Comparison of ENCODE assay signal across 8 cellular contexts in genomic region chr5:115170924-115171510, GRCh38. TPM values are rescaled to one million over a fixed set of nuclear protein-coding genes. Genes with fewer than 3 reads are reported as not detected.
DNase-seq lines count a peak whose midpoint lies in the region; ATAC-seq and TF ChIP-seq lines count a peak whose summit lies in the region.

No MANE protein-coding gene starts in this region.

- H3K36me3 Mint-ChIP-seq in H9 (ENCODE audit: insufficient read depth in 1 of 3, low read depth in 3 of 3): peaks cover 22 to 28% (median 26%) of the 10 kb centered on the region in 3 experiments

- H3K4me3 ChIP-seq in OCI-LY7 (ENCODE audit: low read depth, low read length, poor library complexity, severe bottlenecking): peak overlapping the region; percentile 63
- H3K4me3 ChIP-seq in fibroblast of lung (replicated peaks in 1 of 4; ENCODE audit: control extremely low read depth in 1 of 4, insufficient read depth in 1 of 4, low read depth in 3 of 4, low read length in 4 of 4): peak overlapping the region; percentile 18 to 84 (median 56)
- peak overlapping the region; percentile 99 for H3K4me3 ChIP-seq in skeletal muscle satellite cell (ENCODE audit: low read length)

- H2BK20ac ChIP-seq in H9 (ENCODE audit: low read depth, low read length, poor library complexity, severe bottlenecking): no peak overlapping the region

- H2AFZ ChIP-seq in H9 (ENCODE audit: low read length): peak overlapping the region; percentile 42
- no peak overlapping the region; the same call in 1 of the 2 replicates for H2AFZ ChIP-seq in OCI-LY7 (ENCODE audit: low read length)
- no peak overlapping the region for H2AFZ ChIP-seq in fibroblast of lung (ENCODE audit: low read length)

- H3K23me2 ChIP-seq in H9 (ENCODE audit: insufficient read length, low read depth, low read length, poor library complexity, severe bottlenecking): peaks cover 8% of the 10 kb centered on the region

- no TSS peak for BruUV-seq in OCI-LY7 (replicated peaks; lab: Mats Ljungman, UMichigan)

- DNase-seq in H9: no peak
- DNase-seq in OCI-LY7 (ENCODE audit: low spot score): no peak
- DNase-seq in fibroblast of lung (ENCODE audit: low read depth in 2 of 2): no peak
- DNase-seq in cerebellum (ENCODE audit: low spot score): no peak
- DNase-seq in cortex of kidney (lab: John Stamatoyannopoulos, UW): no peak
- no peak for DNase-seq in NCI-H187 treated with DMSO at 0.1 percent for 48 hours (lab: John Stamatoyannopoulos, UW)

- H3K27ac Mint-ChIP-seq in H9: no peak overlapping the region

- H3K27me3 ChIP-seq in H9 (ENCODE audit: insufficient read depth, low read length): peaks cover 3% of the 10 kb centered on the region; the same call in 1 of the 2 replicates
- H3K27me3 ChIP-seq in fibroblast of lung (ENCODE audit: control insufficient read depth, insufficient read depth, low read length): peaks cover 18% of the 10 kb centered on the region
- H3K27me3 ChIP-seq in skeletal muscle satellite cell (ENCODE audit: control insufficient read depth, insufficient read depth, low read length): peaks cover 15% of the 10 kb centered on the region

- H3K79me2 ChIP-seq in H9 (ENCODE audit: insufficient read depth, low read length) (no peaks in the 10 kb centered on the region), OCI-LY7 (ENCODE audit: insufficient read depth, low read depth, low read length) (no peaks in the 10 kb centered on the region), fibroblast of lung (ENCODE audit: control insufficient read depth, insufficient read depth, low read length) (no peaks in the 10 kb centered on the region)

- CTCF ChIA-PET in OCI-LY7 (lab: Charles Lee; ENCODE audit: unreplicated experiment): no interaction called here

- no peak for ATAC-seq in HG02571 (IDR thresholded peaks at IDR 0.05; ENCODE audit: unreplicated experiment)

- no peaks in the 10 kb centered on the region for H3K36me3 ChIP-seq in OCI-LY7 (ENCODE audit: insufficient read depth, low read length)
- H3K36me3 ChIP-seq in fibroblast of lung (ENCODE audit: control insufficient read depth, insufficient read depth, low read length): no peaks in the 10 kb centered on the region
- H3K36me3 ChIP-seq in skeletal muscle satellite cell (ENCODE audit: insufficient read depth, low read length): no peaks in the 10 kb centered on the region

- no peak overlapping the region for H2AK5ac ChIP-seq in H9 (ENCODE audit: insufficient read length, low read length)

- H3K23ac ChIP-seq in H9 (ENCODE audit: insufficient read length, low read depth, low read length): no peak overlapping the region

- peak overlapping the region; percentile 85 to 92 for H3K4me3 Mint-ChIP-seq in H9

- no peak overlapping the region for H4K8ac ChIP-seq in H9 (replicated peaks; ENCODE audit: insufficient read length, low read depth, low read length)

- H3K4me1 ChIP-seq in H9 (ENCODE audit: insufficient read depth, low read length) (no peaks in the 10 kb centered on the region), OCI-LY7 (ENCODE audit: insufficient read depth, low read length, poor library complexity, severe bottlenecking) (peaks cover 13% of the 10 kb centered on the region), fibroblast of lung (ENCODE audit: control insufficient read depth, extremely low read depth, insufficient read depth, low read length) (no peaks in the 10 kb centered on the region), skeletal muscle satellite cell (ENCODE audit: control insufficient read depth, insufficient read depth, low read length) (peaks cover 5% of the 10 kb centered on the region)

- H2BK5ac ChIP-seq in H9 (ENCODE audit: insufficient read length, low read length): no peak overlapping the region

- H3K9me3 ChIP-seq in H9 (ENCODE audit: control insufficient read depth, low read depth, low read length) (peaks cover 11% of the 10 kb centered on the region), OCI-LY7 (ENCODE audit: low read length) (peaks cover 8% of the 10 kb centered on the region; the same call in 1 of the 2 replicates), fibroblast of lung (ENCODE audit: control insufficient read depth, insufficient read depth, low read depth, low read length) (no peaks in the 10 kb centered on the region), skeletal muscle satellite cell (replicated peaks; ENCODE audit: low read length) (no peaks in the 10 kb centered on the region)

- peaks cover 13 to 14% of the 10 kb centered on the region in 2 experiments for H3K4me1 Mint-ChIP-seq in H9

- no peaks in the 10 kb centered on the region for H3K79me1 ChIP-seq in H9 (ENCODE audit: insufficient read depth, low read depth, low read length, poor library complexity, severe bottlenecking)

- WGBS in H9 (ENCODE audit: extremely low coverage, insufficient read length, low lambda C conversion rate): no CpG with 5 or more reads among the region's 16 CpGs

- peaks cover 59% of the 10 kb centered on the region for H3K27me3 Mint-ChIP-seq in H9 (ENCODE audit: low read depth)

- H3K56ac ChIP-seq in H9 (ENCODE audit: insufficient read length, low read depth, low read length): no peak overlapping the region

- H3K14ac ChIP-seq in H9 (ENCODE audit: insufficient read depth, low read length): no peak overlapping the region

- H3K4me2 ChIP-seq in H9 (ENCODE audit: insufficient read depth, insufficient read length, low read length): peak overlapping the region; percentile 92
- peak overlapping the region; percentile 75 for H3K4me2 ChIP-seq in OCI-LY7 (ENCODE audit: low read length)
- H3K4me2 ChIP-seq in fibroblast of lung (ENCODE audit: extremely low read depth, insufficient read depth, low read length): peak overlapping the region; percentile 89
- peak overlapping the region; percentile 100 for H3K4me2 ChIP-seq in skeletal muscle satellite cell (ENCODE audit: low read length)

- H2BK15ac ChIP-seq in H9 (ENCODE audit: low read depth, low read length): no peak overlapping the region

- no peak overlapping the region for H4K91ac ChIP-seq in H9 (ENCODE audit: insufficient read length, low read depth, low read length)

- intact Hi-C loops in OCI-LY7 (cut with micrococcal nuclease; ENCODE audit: unreplicated experiment): no loop called here

- no peak overlapping the region for H3K9ac ChIP-seq in H9 (ENCODE audit: extremely low read depth, insufficient read length, low read length)
- H3K9ac ChIP-seq in fibroblast of lung (ENCODE audit: insufficient read depth, low read length): no peak overlapping the region
- no peak overlapping the region for H3K9ac ChIP-seq in skeletal muscle satellite cell (ENCODE audit: low read depth, low read length)

- no peak overlapping the region for H2BK120ac ChIP-seq in H9 (ENCODE audit: low read depth, low read length, poor library complexity, severe bottlenecking)

- no peak overlapping the region for H4K5ac ChIP-seq in H9 (ENCODE audit: insufficient read length, low read depth, low read length)

- POLR2A ChIA-PET in OCI-LY7 (lab: Charles Lee): interaction anchor here (0.6 to 0.8 kb wide), 3 partner anchors 9 to 61 kb away, joined by 3 read pairs; no protein-coding TSS in a partner anchor

- no peak overlapping the region for H3T11ph ChIP-seq in H9 (ENCODE audit: low read length)

- H3K9me3 Mint-ChIP-seq in H9: peaks cover 26 to 27% of the 10 kb centered on the region in 2 experiments

- H4K20me1 ChIP-seq in H9 (ENCODE audit: control insufficient read depth, insufficient read depth, insufficient read length) (no peaks in the 10 kb centered on the region), OCI-LY7 (ENCODE audit: insufficient read depth, low read length) (no peaks in the 10 kb centered on the region), fibroblast of lung (ENCODE audit: control insufficient read depth, extremely low read depth, insufficient read depth, low read length) (no peaks in the 10 kb centered on the region)

- H2BK12ac ChIP-seq in H9 (ENCODE audit: insufficient read length, low read depth, low read length): no peak overlapping the region

- no peak overlapping the region for H3K4ac ChIP-seq in H9 (ENCODE audit: low read depth, low read length)

- TF ChIP-seq CTCF in H9 (conservative IDR thresholded peaks at IDR 0.05) (no peak), OCI-LY7 (conservative IDR thresholded peaks at IDR 0.05; ENCODE audit: low read length) (no peak), fibroblast of lung (conservative IDR thresholded peaks at IDR 0.05 in 1 of 2, IDR thresholded peaks at IDR 0.05 in 1 of 2; ENCODE audit: low read depth in 1 of 2, low read length in 2 of 2) (no peak)

- H3K18ac ChIP-seq in H9 (ENCODE audit: insufficient read length, low read depth, low read length): no peak overlapping the region

- no peaks in the 10 kb centered on the region for H3K9me2 ChIP-seq in OCI-LY7 (ENCODE audit: insufficient read depth, low read length)

- H3K27ac ChIP-seq in H9 (ENCODE audit: insufficient read length, low read depth, low read length): no peak overlapping the region
- no peak overlapping the region for H3K27ac ChIP-seq in OCI-LY7 (ENCODE audit: low read depth, low read length, poor library complexity, severe bottlenecking)
- no peak overlapping the region for H3K27ac ChIP-seq in fibroblast of lung (ENCODE audit: insufficient read depth, low read length)

RNA-seq across cellular contexts. Expression of gene TRIM36, which starts 1.3 kb away (rescaled TPM):
- total RNA-seq in H9 (2021) (14.6 and 19.3 TPM in 2 replicates), OCI-LY7 (2022) (not detected in 2 replicates), fibroblast of lung (under 0.01 and 0.33 TPM in 2 replicates), cerebellum (68.9 TPM)
- not detected in 2 replicates for total RNA-seq in OCI-LY7 (2014; rRNA removed; shearing (Covaris generic))
- polyA plus RNA-seq in fibroblast of lung: 0.12 and 0.68 TPM in 2 replicates
- polyA plus RNA-seq in fibroblast of lung (2012): 0.09 and 0.17 TPM in 2 replicates
- polyA minus RNA-seq in fibroblast of lung (ENCODE audit: low replicate concordance): not detected in 2 replicates
- total RNA-seq in skeletal muscle satellite cell (2012; rRNA removed): 0.44 and 0.51 TPM in 2 replicates

Comparison
In these comparisons a context has a peak if more than half of its experiments do, and no peak if none do; other contexts are left out.
1. RNA of gene TRIM36, which starts 1.3 kb away (total RNA-seq): 68.9 TPM in cerebellum (single experiment) and 14.6 to 19.3 TPM in H9; under 0.01 to 0.33 TPM in fibroblast of lung and not detected in OCI-LY7; every median in the first group is over 10 times any median in the second.
2. Peak in every context shown above with its lines, with median percentiles within 50 percentile points of each other: H3K4me2 ChIP-seq and H3K4me3 ChIP-seq.